ENCODE assay signal across 13 cellular contexts in genomic region chr2:20582600-20583221, GRCh38.
DNase-seq lines count a peak whose midpoint lies in the region; ATAC-seq and TF ChIP-seq lines count a peak whose summit lies in the region.
"Had no signal": no experiment of that assay in that cellular context is flagged by ENCODE, and none has a peak within 500 bp of the region (broad histone marks: within the 10 kb centered on the region; RNA-seq: fewer than 3 reads in every experiment).

No MANE protein-coding gene starts in this region.

- H3K9me2 ChIP-seq in PC-9 (ENCODE audit: insufficient read depth): no peaks in the 10 kb centered on the region

- H3K4me1 ChIP-seq in PC-9 (replicated peaks; ENCODE audit: insufficient read depth) (peaks cover 63% of the 10 kb centered on the region), thyroid gland (peaks cover 44 to 75% of the 10 kb centered on the region in 2 donors)

- no peak for ATAC-seq in HG03139 (IDR thresholded peaks at IDR 0.05; ENCODE audit: unreplicated experiment)
- ATAC-seq: left lung had no signal

- no peak overlapping the region for H3K27ac Mint-ChIP-seq in activated CD4-positive, alpha-beta T cell treated with anti-CD3 and anti-CD28 coated beads, Interleukin-2, amount 10 ng/mL, durations not matched to agents 24 days and 14 days
- no peak overlapping the region for H3K27ac Mint-ChIP-seq in activated naive CD8-positive, alpha-beta T cell treated with anti-CD3 and anti-CD28 coated beads for 36 hours

- H3K9me3 Mint-ChIP-seq in activated CD4-positive, alpha-beta T cell treated with anti-CD3 and anti-CD28 coated beads, Interleukin-2, amount 10 ng/mL, durations not matched to agents 24 days and 14 days: no peaks in the 10 kb centered on the region
- no peaks in the 10 kb centered on the region for H3K9me3 Mint-ChIP-seq in activated naive CD8-positive, alpha-beta T cell treated with anti-CD3 and anti-CD28 coated beads for 36 hours

- no peak overlapping the region for H3K4me3 ChIP-seq in PC-9
- H3K4me3 ChIP-seq in thyroid gland (replicated peaks in 1 of 3): no peak overlapping the region
- H3K4me3 ChIP-seq: left lung had no signal

- DNase-seq in PC-9 (no peak), globus pallidus (ENCODE audit: low spot score) (peak; percentile 96), midbrain (lab: John Stamatoyannopoulos, UW) (peak; percentile 82), thyroid gland (no peak)
- DNase-seq in activated CD4-positive, alpha-beta T cell treated with anti-CD3 and anti-CD28 coated beads, Interleukin-2, amount 10 ng/mL, durations not matched to agents 24 days and 14 days: no peak
- no peak for DNase-seq in activated naive CD8-positive, alpha-beta T cell treated with anti-CD3 and anti-CD28 coated beads for 36 hours
- DNase-seq: activated CD4-positive, alpha-beta T cell treated with anti-CD3 and anti-CD28 coated beads, Interleukin-2, amount 50 U/mL, for 4 hours; NCI-H2081; SHP77 treated with DMSO at 0.1 percent for 48 hours; stimulated activated CD4-positive, alpha-beta T cell treated with anti-CD3 and anti-CD28 coated beads, Interleukin-15, amount 100 ng/mL, for 24 hours had no signal

- CTCF ChIA-PET in PC-9 (lab: Charles Lee): no interaction called here

- H2AFZ ChIP-seq in PC-9: no peak overlapping the region

- H3K4me3 Mint-ChIP-seq in activated CD4-positive, alpha-beta T cell treated with anti-CD3 and anti-CD28 coated beads, Interleukin-2, amount 10 ng/mL, durations not matched to agents 24 days and 14 days: no peak overlapping the region
- H3K4me3 Mint-ChIP-seq in activated naive CD8-positive, alpha-beta T cell treated with anti-CD3 and anti-CD28 coated beads for 36 hours: no peak overlapping the region

- POLR2A ChIA-PET in PC-9 (lab: Charles Lee; ENCODE audit: unreplicated experiment): interaction anchor here (0.7 to 1.0 kb wide), 2 partner anchors 106 to 135 kb away, joined by 4 read pairs; no protein-coding TSS in a partner anchor

- peaks cover 1% of the 10 kb centered on the region for H3K27me3 Mint-ChIP-seq in activated CD4-positive, alpha-beta T cell treated with anti-CD3 and anti-CD28 coated beads, Interleukin-2, amount 10 ng/mL, durations not matched to agents 24 days and 14 days
- H3K27me3 Mint-ChIP-seq in activated naive CD8-positive, alpha-beta T cell treated with anti-CD3 and anti-CD28 coated beads for 36 hours: no peaks in the 10 kb centered on the region

- no peaks in the 10 kb centered on the region for H3K27me3 ChIP-seq in PC-9 (ENCODE audit: insufficient read depth, low read depth)
- H3K27me3 ChIP-seq in thyroid gland: no peaks in the 10 kb centered on the region
- H3K27me3 ChIP-seq: left lung had no signal

- H3K27ac ChIP-seq in PC-9 (no peak overlapping the region; the same call in 1 of the 2 replicates), thyroid gland (peak overlapping the region; percentile 9 to 92 (median 91))
- H3K27ac ChIP-seq: C4-2B, left lung had no signal

- peaks cover 46% of the 10 kb centered on the region for H3F3A ChIP-seq in PC-9 (ENCODE audit: insufficient read depth, low read depth)

- H3K36me3 Mint-ChIP-seq in activated CD4-positive, alpha-beta T cell treated with anti-CD3 and anti-CD28 coated beads, Interleukin-2, amount 10 ng/mL, durations not matched to agents 24 days and 14 days (ENCODE audit: low read depth): no peaks in the 10 kb centered on the region
- no peaks in the 10 kb centered on the region for H3K36me3 Mint-ChIP-seq in activated naive CD8-positive, alpha-beta T cell treated with anti-CD3 and anti-CD28 coated beads for 36 hours

- no peaks in the 10 kb centered on the region for H3K79me2 ChIP-seq in PC-9 (ENCODE audit: low read depth)

- H3K9me3 ChIP-seq in PC-9 (ENCODE audit: insufficient read depth, low read depth): peaks cover 9% of the 10 kb centered on the region
- H3K9me3 ChIP-seq in thyroid gland: no peaks in the 10 kb centered on the region

- no peaks in the 10 kb centered on the region for H4K20me1 ChIP-seq in PC-9 (ENCODE audit: insufficient read depth)

- 82 to 90% methylated on average over 4 to 5 of the region's 5 CpGs for WGBS in thyroid gland, 2 donors

- intact Hi-C loops in PC-9 (cut with micrococcal nuclease; ENCODE audit: unreplicated experiment): no loop called here
- intact Hi-C loops in thyroid gland (cut with DNase I): no loop called here
- intact Hi-C loops in activated CD4-positive, alpha-beta T cell treated with anti-CD3 and anti-CD28 coated beads, Interleukin-2, amount 10 ng/mL, durations not matched to agents 24 days and 14 days (cut with micrococcal nuclease): no loop called here

- 0 out of 2 replicates have a peak overlapping the region, but pooled peaks have one; percentile 57 for H3K4me2 ChIP-seq in PC-9

- peaks cover 5% of the 10 kb centered on the region for H3K4me1 Mint-ChIP-seq in activated CD4-positive, alpha-beta T cell treated with anti-CD3 and anti-CD28 coated beads, Interleukin-2, amount 10 ng/mL, durations not matched to agents 24 days and 14 days
- no peaks in the 10 kb centered on the region for H3K4me1 Mint-ChIP-seq in activated naive CD8-positive, alpha-beta T cell treated with anti-CD3 and anti-CD28 coated beads for 36 hours

- BruUV-seq in PC-9 (replicated peaks; lab: Mats Ljungman, UMichigan): no TSS peak

- H3K36me3 ChIP-seq in PC-9 (ENCODE audit: low read depth) (no peaks in the 10 kb centered on the region), thyroid gland (no peaks in the 10 kb centered on the region)
- H3K36me3 ChIP-seq: left lung had no signal

- no peak for TF ChIP-seq POLR2A in thyroid gland (IDR thresholded peaks at IDR 0.05)

- no peak for TF ChIP-seq CTCF in PC-9 (conservative IDR thresholded peaks at IDR 0.05)
- no peak for TF ChIP-seq CTCF in thyroid gland (IDR thresholded peaks at IDR 0.05)

Comparison
In these comparisons a context has a peak if more than half of its experiments do, and no peak if none do; other contexts are left out.
1. DNase-seq: peak in globus pallidus (single experiment) and midbrain (single experiment); none in PC-9 (0 of 2), thyroid gland (0 of 2), activated CD4-positive, alpha-beta T cell treated with anti-CD3 and anti-CD28 coated beads, Interleukin-2, amount 10 ng/mL, durations not matched to agents 24 days and 14 days (single experiment) and activated naive CD8-positive, alpha-beta T cell treated with anti-CD3 and anti-CD28 coated beads for 36 hours (single experiment).